In genomic region chr7:43781726-43782607, GRCh38 we compare ENCODE assay signal across 1 cellular context.
TF ChIP-seq lines count a peak whose summit lies in the region.

No MANE protein-coding gene starts in this region.

TF ChIP-seq in liver, 16 proteins besides CTCF, POLR2A, EP300 and RAD21 (continued from another document):
- no peak for TF ChIP-seq ZBTB33 (IDR thresholded peaks at IDR 0.05)
TF ChIP-seq in liver: peak in this region for 1.
